In the genomic region with DNA sequence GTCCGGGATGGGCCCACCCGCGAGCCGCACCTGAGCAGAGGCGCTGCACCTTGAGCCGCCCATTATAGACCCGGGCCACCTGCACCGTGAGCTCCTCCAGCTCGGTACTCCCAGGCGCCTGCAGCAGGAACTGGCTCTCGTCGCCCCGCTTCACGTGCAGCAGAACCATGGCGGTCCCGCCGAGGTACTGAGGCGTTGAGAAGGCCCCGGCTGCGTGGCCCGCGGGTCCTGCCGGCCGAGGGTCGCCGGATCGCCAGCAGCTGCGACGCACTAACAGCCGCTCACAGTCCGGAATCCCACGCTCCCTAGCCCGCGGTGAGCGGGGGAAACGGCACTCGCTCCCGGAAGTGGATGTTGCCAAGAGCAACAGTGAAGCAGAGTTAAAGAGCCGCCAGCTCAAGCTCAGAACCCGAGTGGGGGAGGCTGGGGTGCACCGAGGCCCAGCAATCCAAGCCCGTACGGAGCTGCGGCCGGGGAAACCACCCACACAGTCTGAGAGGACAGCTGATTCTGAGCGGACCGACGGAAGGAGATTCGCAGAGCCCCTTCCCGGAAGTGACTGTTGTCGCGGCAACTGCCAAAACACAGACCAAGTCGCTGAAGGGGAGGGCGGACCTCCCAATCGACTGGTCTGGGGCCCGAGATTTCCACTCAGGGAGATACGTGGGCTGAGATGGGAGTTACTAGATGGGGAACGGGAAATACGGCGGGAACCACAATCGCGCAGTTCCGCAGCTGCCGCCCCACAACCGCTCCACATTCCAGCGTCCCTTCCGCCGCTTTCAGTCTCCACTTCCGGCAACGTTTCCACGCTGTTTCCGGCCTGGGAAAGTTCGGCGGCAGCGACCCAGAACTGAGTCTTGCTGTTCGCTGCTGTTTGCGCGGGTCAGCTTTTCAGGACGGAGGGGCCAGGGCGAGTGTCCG, we compare ENCODE assay signal across 8 cellular contexts.
DNase-seq lines count a peak whose midpoint lies in the region; ATAC-seq lines count a peak whose summit lies in the region.

CFAP298 (minus strand) TSS at position 303 of the 924 bp plus-strand sequence; CDS start at position 169, 134 bp downstream.

- no peaks in the 10 kb centered on the region for H3K27me3 Mint-ChIP-seq in central memory CD8-positive, alpha-beta T cell

- peak; percentile 97 for ATAC-seq in GM18909 (IDR thresholded peaks at IDR 0.05; ENCODE audit: poor library complexity, unreplicated experiment)
- ATAC-seq in HG03175 (IDR thresholded peaks at IDR 0.05; ENCODE audit: unreplicated experiment): peak; percentile 94
- peak; percentile 95 for ATAC-seq in central memory CD8-positive, alpha-beta T cell (replicated peaks; ENCODE audit: extremely low read depth, poor library complexity, severe bottlenecking)

- H3K9me3 Mint-ChIP-seq in central memory CD8-positive, alpha-beta T cell: no peaks in the 10 kb centered on the region

- H3K4me3 Mint-ChIP-seq in central memory CD8-positive, alpha-beta T cell: peak within 1 kb of the TSS; percentile 96

- DNase-seq in AG08395 (ENCODE audit: low spot score) (peak; percentile 94), NCI-H345 treated with DMSO at 0.1 percent for 48 hours (lab: John Stamatoyannopoulos, UW; ENCODE audit: unreplicated experiment) (peak; percentile 89), iris pigment epithelial cell (ENCODE audit: low read depth) (peak; percentile 97)
- DNase-seq in activated CD4-positive, CD25-positive, alpha-beta regulatory T cell treated with anti-CD3 and anti-CD28 coated beads, Interleukin-2, amount 50 U/mL, for 16 hours (ENCODE audit: low read depth, low spot score): peak; percentile 75
- DNase-seq in central memory CD8-positive, alpha-beta T cell (ENCODE audit: low spot score in 2 of 2): peak; percentile 80 to 90
- peak; percentile 74 for DNase-seq in stimulated activated CD4-positive, alpha-beta T cell treated with anti-CD3 and anti-CD28 coated beads, Interleukin-12 subunit alpha, Interleukin-12 subunit beta, amount 100 ng/mL, for 4 hours

- H3K36me3 Mint-ChIP-seq in central memory CD8-positive, alpha-beta T cell (ENCODE audit: insufficient read depth): peaks cover 25% of the 10 kb centered on the region

- H3K4me1 Mint-ChIP-seq in central memory CD8-positive, alpha-beta T cell: peaks cover 12% of the 10 kb centered on the region

- H3K27ac Mint-ChIP-seq in central memory CD8-positive, alpha-beta T cell (ENCODE audit: low read depth): peak within 1 kb of the TSS; percentile 96

Comparison
In these comparisons a context has a peak if more than half of its experiments do, and no peak if none do; other contexts are left out.
1. Peak in every context shown above with its lines: DNase-seq and ATAC-seq.